20 cellular contexts compared by ENCODE assay signal in the genomic region with DNA sequence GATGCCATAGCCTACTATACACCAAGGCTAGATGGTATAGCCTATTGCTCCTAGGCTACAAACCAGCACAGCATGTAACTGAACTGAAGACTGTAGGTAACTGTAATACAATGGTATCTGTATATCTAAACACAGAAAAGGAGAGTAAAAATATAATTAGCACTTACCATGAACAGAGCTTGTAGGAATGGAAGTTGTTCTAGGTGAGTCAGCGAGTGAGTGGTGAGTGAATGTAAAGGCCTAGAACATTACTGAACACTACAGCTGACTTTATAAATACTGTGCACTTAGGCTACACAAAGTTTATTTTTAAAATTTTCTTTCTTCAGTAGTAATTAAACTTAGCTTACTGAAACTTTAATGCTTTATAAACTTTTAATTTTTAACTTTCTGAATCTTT.
DNase-seq lines count a peak whose midpoint lies in the region; ATAC-seq, FAIRE-seq and TF ChIP-seq lines count a peak whose summit lies in the region.
"Had no signal": no experiment of that assay in that cellular context is flagged by ENCODE, and none has a peak within 500 bp of the region (broad histone marks: within the 10 kb centered on the region; RNA-seq: fewer than 3 reads in every experiment).

No MANE protein-coding gene starts in this region.

- no peak for ATAC-seq in HG03108 (IDR thresholded peaks at IDR 0.05; ENCODE audit: unreplicated experiment)
- no peak for ATAC-seq in upper lobe of right lung
- ATAC-seq in GM21737 (IDR thresholded peaks at IDR 0.05; ENCODE audit: unreplicated experiment): no peak
- ATAC-seq: activated naive CD4-positive, alpha-beta T cell treated with anti-CD3 and anti-CD28 coated beads, Interleukin-2, amount 50 U/mL, for 72 hours; esophagus mucosa; psoas muscle had no signal

- H3K4me3 ChIP-seq in mammary epithelial cell (replicated peaks in 1 of 3; ENCODE audit: insufficient read depth in 1 of 3, low read depth in 2 of 3, low read length in 3 of 3): no peak overlapping the region
- no peak overlapping the region for H3K4me3 ChIP-seq in breast epithelium
- H3K4me3 ChIP-seq in iPS-20b (ENCODE audit: low read length): 0 out of 2 replicates have a peak overlapping the region, but pooled peaks have one; percentile 21
- no peak overlapping the region for H3K4me3 ChIP-seq in upper lobe of right lung
- H3K4me3 ChIP-seq: BLaER1 treated with 17β-estradiol and CSF1 and Interleukin-3, amounts not matched to agents 10 nM and 100 nM; psoas muscle; thoracic aorta had no signal

- intact Hi-C loops in mammary epithelial cell (cut with micrococcal nuclease) (no loop called here), breast epithelium (cut with DNase I; ENCODE audit: low total_unique reads) (no loop called here), upper lobe of right lung (cut with DNase I) (no loop called here)

- no peak overlapping the region for H3K9ac ChIP-seq in mammary epithelial cell (ENCODE audit: insufficient read depth, low read length)
- H3K9ac ChIP-seq in iPS-20b (ENCODE audit: low read depth, low read length): no peak overlapping the region
- H3K9ac ChIP-seq: BLaER1 treated with 17β-estradiol and CSF1 and Interleukin-3, amounts not matched to agents 10 nM and 100 nM had no signal

- 92% methylated on average over 1 of the region's 1 CpG for WGBS in mammary epithelial cell (ENCODE audit: low coverage, missing lambda C conversion rate)

- H3K27ac ChIP-seq in mammary epithelial cell (ENCODE audit: insufficient read depth, low read depth, low read length): no peak overlapping the region
- no peak overlapping the region for H3K27ac ChIP-seq in breast epithelium
- no peak overlapping the region for H3K27ac ChIP-seq in iPS-20b (ENCODE audit: low read length)
- no peak overlapping the region for H3K27ac ChIP-seq in upper lobe of right lung
- H3K27ac ChIP-seq: BLaER1 treated with 17β-estradiol and CSF1 and Interleukin-3, amounts not matched to agents 10 nM and 100 nM; HL-60; psoas muscle; thoracic aorta had no signal

- CTCF ChIA-PET in mammary epithelial cell (lab: Charles Lee; ENCODE audit: low non-redundant PET): interaction anchor here (0.6 kb wide), 1 partner anchor 1171 kb away, joined by 5 read pairs; no protein-coding TSS in a partner anchor

- peak; percentile 45 for DNase-seq in mammary epithelial cell
- DNase-seq in breast epithelium (ENCODE audit: low spot score in 2 of 2): no peak
- peak; percentile 33 for DNase-seq in amniotic epithelial cell (ENCODE audit: low read depth)
- no peak for DNase-seq in H54 (ENCODE audit: insufficient read length, low spot score)
- no peak for DNase-seq in upper lobe of right lung
- DNase-seq: 8988T, immature natural killer cell, NCI-H2029 treated with DMSO at 0.1 percent for 48 hours, NCI-H524, psoas muscle, SHP77 treated with DMSO at 0.1 percent for 48 hours had no signal

- no peaks in the 10 kb centered on the region for H3K27me3 ChIP-seq in mammary epithelial cell (ENCODE audit: insufficient read depth, low read length)
- no peaks in the 10 kb centered on the region for H3K27me3 ChIP-seq in breast epithelium
- no peaks in the 10 kb centered on the region for H3K27me3 ChIP-seq in iPS-20b (ENCODE audit: insufficient read depth, low read length)
- H3K27me3 ChIP-seq in upper lobe of right lung: no peaks in the 10 kb centered on the region
- H3K27me3 ChIP-seq: BLaER1 treated with 17β-estradiol and CSF1 and Interleukin-3, amounts not matched to agents 10 nM and 100 nM had no signal

- H3K4me1 ChIP-seq in mammary epithelial cell (ENCODE audit: insufficient read depth, low read length): peaks cover 8% of the 10 kb centered on the region
- H3K4me1 ChIP-seq in breast epithelium: no peaks in the 10 kb centered on the region
- H3K4me1 ChIP-seq in iPS-20b (ENCODE audit: insufficient read depth, low read length): peaks cover 18% of the 10 kb centered on the region
- no peaks in the 10 kb centered on the region for H3K4me1 ChIP-seq in upper lobe of right lung

- H3K79me2 ChIP-seq in mammary epithelial cell (ENCODE audit: insufficient read depth, low read length): no peaks in the 10 kb centered on the region

- no peak overlapping the region for H2AFZ ChIP-seq in mammary epithelial cell (ENCODE audit: low read depth, low read length)

- H4K20me1 ChIP-seq in mammary epithelial cell (ENCODE audit: insufficient read depth, low read length): no peaks in the 10 kb centered on the region
- H4K20me1 ChIP-seq: BLaER1 treated with 17β-estradiol and CSF1 and Interleukin-3, amounts not matched to agents 10 nM and 100 nM had no signal

- FAIRE-seq in H54 (lab: Jason Lieb, UNC): no peak
- FAIRE-seq: D721Med had no signal

- H3K4me2 ChIP-seq in mammary epithelial cell (ENCODE audit: insufficient read depth, low read depth, low read length): peak overlapping the region; percentile 5
- H3K4me2 ChIP-seq: BLaER1 treated with 17β-estradiol and CSF1 and Interleukin-3, amounts not matched to agents 10 nM and 100 nM had no signal

- TF ChIP-seq CTCF in mammary epithelial cell (conservative IDR thresholded peaks at IDR 0.05 in 1 of 2, IDR thresholded peaks at IDR 0.05 in 1 of 2; ENCODE audit: extremely low read depth in 1 of 2, insufficient read depth in 1 of 2, low read depth in 1 of 2, low read length in 2 of 2): no peak
- TF ChIP-seq CTCF in breast epithelium (IDR thresholded peaks at IDR 0.05): no peak
- TF ChIP-seq CTCF in upper lobe of right lung (IDR thresholded peaks at IDR 0.05): no peak

- no peak for TF ChIP-seq POLR2A in breast epithelium (IDR thresholded peaks at IDR 0.05)
- no peak for TF ChIP-seq POLR2A in H54 (IDR thresholded peaks at IDR 0.05; ENCODE audit: low read depth, low read length)

- dilution Hi-C loops in mammary epithelial cell (cut with HindIII; ENCODE audit: low sequenced_read_pairs): no loop called here

- H3K36me3 ChIP-seq in mammary epithelial cell (ENCODE audit: insufficient read depth, low read length) (no peaks in the 10 kb centered on the region), breast epithelium (no peaks in the 10 kb centered on the region), iPS-20b (ENCODE audit: insufficient read depth, low read depth, low read length) (no peaks in the 10 kb centered on the region), upper lobe of right lung (no peaks in the 10 kb centered on the region)
- H3K36me3 ChIP-seq: BLaER1 treated with 17β-estradiol and CSF1 and Interleukin-3, amounts not matched to agents 10 nM and 100 nM; thoracic aorta had no signal

- no TSS peak for BruUV-seq in mammary epithelial cell (replicated peaks; lab: Mats Ljungman, UMichigan)

- H3K9me3 ChIP-seq in mammary epithelial cell (replicated peaks; ENCODE audit: insufficient read depth, low read length): no peaks in the 10 kb centered on the region
- H3K9me3 ChIP-seq in breast epithelium: no peaks in the 10 kb centered on the region
- no peaks in the 10 kb centered on the region for H3K9me3 ChIP-seq in iPS-20b (ENCODE audit: insufficient read depth, low read depth, low read length)
- no peaks in the 10 kb centered on the region for H3K9me3 ChIP-seq in upper lobe of right lung
- H3K9me3 ChIP-seq: BLaER1 treated with 17β-estradiol and CSF1 and Interleukin-3, amounts not matched to agents 10 nM and 100 nM; psoas muscle; thoracic aorta had no signal

- in situ Hi-C loops in mammary epithelial cell (cut with MboI; ENCODE audit: low sequenced_read_pairs in 2 of 2): no loop called here

Comparison
In these comparisons a context has a peak if more than half of its experiments do, and no peak if none do; other contexts are left out.
1. DNase-seq: peak in mammary epithelial cell (single experiment) and amniotic epithelial cell (single experiment); none in breast epithelium (0 of 2), H54 (single experiment) and upper lobe of right lung (single experiment).